Comparison of ENCODE assay signal across 13 cellular contexts in genomic region chr6:77124604-77125003, GRCh38.
DNase-seq lines count a peak whose midpoint lies in the region; ATAC-seq and TF ChIP-seq lines count a peak whose summit lies in the region.
"Had no signal": no experiment of that assay in that cellular context is flagged by ENCODE, and none has a peak within 500 bp of the region (broad histone marks: within the 10 kb centered on the region; RNA-seq: fewer than 3 reads in every experiment).

No MANE protein-coding gene starts in this region.

- no peaks in the 10 kb centered on the region for H4K20me1 ChIP-seq in PC-3 (ENCODE audit: low read length)

- no peaks in the 10 kb centered on the region for H3K27me3 ChIP-seq in PC-3 (ENCODE audit: low read length)
- H3K27me3 ChIP-seq: testis had no signal

- no peak overlapping the region for H3K4me3 ChIP-seq in PC-3 (ENCODE audit: low read length)
- H3K4me3 ChIP-seq in fibroblast of mammary gland (ENCODE audit: control insufficient read depth, low read depth, low read length), result no peak overlapping the region
- H3K4me3 ChIP-seq: A549, testis had no signal

- no peaks in the 10 kb centered on the region for H3K9me3 ChIP-seq in PC-3 (ENCODE audit: low read length)
- H3K9me3 ChIP-seq: A549, Caco-2, testis had no signal

- POLR2A ChIA-PET in PC-3 (lab: Charles Lee; ENCODE audit: unreplicated experiment), result no interaction called here

- intact Hi-C loops in PC-3 (cut with micrococcal nuclease), result no loop called here

- no peaks in the 10 kb centered on the region for H3K4me1 ChIP-seq in PC-3 (ENCODE audit: insufficient read depth, low read length)
- H3K4me1 ChIP-seq: A549, Caco-2, parathyroid adenoma, testis had no signal

- no TSS peak for BruUV-seq in PC-3 (replicated peaks; lab: Mats Ljungman, UMichigan)

- no peak overlapping the region for H3K27ac ChIP-seq in PC-3 (ENCODE audit: low read length)
- H3K27ac ChIP-seq: A549, parathyroid adenoma, testis had no signal

- no peaks in the 10 kb centered on the region for H3K36me3 ChIP-seq in PC-3 (ENCODE audit: low read depth, low read length)

- TF ChIP-seq CTCF in PC-3 (conservative IDR thresholded peaks at IDR 0.05; ENCODE audit: low read depth, low read length) (no peak; the same call in 1 of the 2 replicates), fibroblast of mammary gland (conservative IDR thresholded peaks at IDR 0.05; ENCODE audit: control insufficient read depth, insufficient read depth, low read depth, low read length) (peak; percentile 11)

- ATAC-seq in PC-3, result no peak; the same call in 1 of the 2 replicates
- ATAC-seq in GM21576 (IDR thresholded peaks at IDR 0.05; ENCODE audit: unreplicated experiment), result no peak
- ATAC-seq: A549 had no signal

- H2AFZ ChIP-seq in PC-3 (ENCODE audit: low read length), result no peak overlapping the region
- H2AFZ ChIP-seq: parathyroid adenoma had no signal

- H3K79me2 ChIP-seq in PC-3 (ENCODE audit: low read length), result no peaks in the 10 kb centered on the region
- H3K79me2 ChIP-seq: parathyroid adenoma had no signal

- H3K4me2 ChIP-seq in PC-3 (ENCODE audit: low read length), result no peak overlapping the region
- H3K4me2 ChIP-seq: A549 had no signal

- CTCF ChIA-PET in PC-3 (lab: Charles Lee), result no interaction called here

- H3K9me2 ChIP-seq in PC-3 (replicated peaks; ENCODE audit: low read length), result no peaks in the 10 kb centered on the region

- DNase-seq in NCI-H748 (lab: John Stamatoyannopoulos, UW; ENCODE audit: unreplicated experiment) (peak; percentile 17), NCI-H748 treated with DMSO at 0.1 percent for 48 hours (lab: John Stamatoyannopoulos, UW) (no peak), PC-3 (peak; percentile 9), fibroblast of mammary gland (ENCODE audit: low read depth) (peak; percentile 2), renal cortical epithelial cell (ENCODE audit: low read depth) (peak; percentile 24), DMS153 (lab: John Stamatoyannopoulos, UW) (no peak), CD1c-positive myeloid dendritic cell (ENCODE audit: extremely low spot score) (no peak)
- DNase-seq: Caco-2, T-helper 1 cell, testis had no signal

- H3F3A ChIP-seq in PC-3 (ENCODE audit: low read length, unreplicated experiment), result no peaks in the 10 kb centered on the region

- H3K9ac ChIP-seq in PC-3 (ENCODE audit: low read length), result no peak overlapping the region
- H3K9ac ChIP-seq: parathyroid adenoma had no signal

Comparison
In these comparisons a context has a peak if more than half of its experiments do, and no peak if none do; other contexts are left out.
1. DNase-seq: peak in NCI-H748 (single experiment), PC-3 (single experiment), fibroblast of mammary gland (single experiment) and renal cortical epithelial cell (single experiment); none in NCI-H748 treated with DMSO at 0.1 percent for 48 hours (single experiment), DMS153 (single experiment) and CD1c-positive myeloid dendritic cell (single experiment).